Comparison of ENCODE assay signal across 16 cellular contexts in genomic region chr4:79255793-79256192, GRCh38.
"Had no signal": no experiment of that assay in that cellular context is flagged by ENCODE, and none has a peak within 500 bp of the region (broad histone marks: within the 10 kb centered on the region; RNA-seq: fewer than 3 reads in every experiment).

No MANE protein-coding gene starts in this region.

- DNase-seq: activated CD4-positive, alpha-beta T cell treated with anti-CD3 and anti-CD28 coated beads, Interleukin-2, amount 10 ng/mL, durations not matched to agents 7 days and 5 days; activated CD8-positive, alpha-beta memory T cell treated with anti-CD3 and anti-CD28 coated beads, Interleukin-2, amount 10 ng/mL, durations not matched to agents 7 days and 5 days; activated CD8-positive, alpha-beta T cell treated with anti-CD3 and anti-CD28 coated beads for 36 hours; activated gamma-delta T cell; activated T-cell treated with anti-CD3 and anti-CD28 coated beads for 4 hours; aorta; dermis blood vessel endothelial cell; effector CD8-positive, alpha-beta T cell; foreskin keratinocyte; kidney glomerular epithelial cell; right cardiac atrium; stimulated activated CD4-positive, alpha-beta T cell treated with anti-CD3 and anti-CD28 coated beads, Interleukin-4, amount 100 ng/mL, for 24 hours; stimulated activated naive CD4-positive, alpha-beta T cell treated with Interleukin-2 at 50 U/mL for 16 hours; thyroid gland had no signal

- H3K27me3 ChIP-seq: thyroid gland had no signal

- ATAC-seq: activated CD4-positive, CD25-positive, alpha-beta regulatory T cell treated with anti-CD3 and anti-CD28 coated beads, Interleukin-2, amount 50 U/mL, for 24 hours; activated CD8-positive, alpha-beta memory T cell treated with anti-CD3 and anti-CD28 coated beads, Interleukin-2, amount 10 ng/mL, durations not matched to agents 7 days and 5 days; activated CD8-positive, alpha-beta T cell treated with anti-CD3 and anti-CD28 coated beads for 36 hours; foreskin keratinocyte; natural killer cell treated with Interleukin-12 subunit alpha and Interleukin-12 subunit beta and Interleukin-15 and Interleukin-18, amount 100 ng/mL, for 72 hours; right cardiac atrium had no signal

- H3K4me3 ChIP-seq: thyroid gland had no signal

- H3K36me3 ChIP-seq: thyroid gland had no signal
